Comparison of ENCODE assay signal across 1 cellular context in the genomic region with DNA sequence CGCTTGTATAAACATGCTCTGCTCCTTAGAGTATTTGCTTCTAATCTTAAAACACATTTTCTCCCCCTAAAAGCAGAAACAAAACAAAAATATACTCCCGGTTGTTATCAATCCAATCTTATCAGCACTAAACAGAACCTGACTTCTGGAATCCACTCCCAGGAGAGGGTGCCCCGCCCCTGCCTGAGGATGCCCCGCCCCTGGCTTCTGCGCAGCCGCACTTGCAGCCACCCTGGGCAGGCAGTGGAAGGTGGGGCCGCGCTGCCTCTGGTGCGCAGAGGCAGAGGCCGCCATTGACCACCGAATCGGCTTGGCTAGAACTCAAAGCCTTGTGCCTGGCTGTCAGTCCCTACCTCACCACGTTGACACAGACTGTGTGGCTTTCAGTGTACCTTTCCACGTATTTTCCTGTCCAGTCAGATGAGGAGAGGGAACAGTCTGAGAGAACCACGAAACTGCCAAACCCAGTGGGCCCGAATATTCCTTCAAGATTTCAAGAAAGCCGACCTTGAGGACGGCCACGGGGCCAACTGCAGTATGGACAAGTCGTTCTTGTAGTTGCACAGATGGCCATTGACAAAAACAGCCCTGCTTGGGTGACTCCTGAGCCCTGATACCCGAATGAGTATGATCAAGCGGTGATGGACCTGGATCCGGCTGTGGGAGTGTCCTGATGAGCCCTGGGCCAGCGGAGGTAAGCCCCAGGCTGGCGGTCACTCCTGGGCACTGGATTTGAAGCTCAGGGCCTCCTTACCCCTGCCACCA.
TF ChIP-seq lines count a peak whose summit lies in the region.

No MANE protein-coding gene starts in this region.

TF ChIP-seq in K562, 482 proteins besides CTCF, POLR2A, EP300 and RAD21 (continued from another document and continues in another):
- TF ChIP-seq TCFL5 (CRISPR knock-in tag; conservative IDR thresholded peaks at IDR 0.05): no peak
- TF ChIP-seq FOXJ2 (tag; IDR thresholded peaks at IDR 0.05): peak; percentile 85
- TF ChIP-seq HMGN3 (IDR thresholded peaks at IDR 0.05; ENCODE audit: borderline replicate concordance, extremely low read depth, insufficient read length, low read depth, low read length): peak; percentile 94
- peak; percentile 27 for TF ChIP-seq CHD1 (IDR thresholded peaks at IDR 0.05; ENCODE audit: low read length)
- TF ChIP-seq BRD4 (IDR thresholded peaks at IDR 0.05): peak; percentile 74; the same call in 1 of the 2 replicates
- TF ChIP-seq ADNP (tag; IDR thresholded peaks at IDR 0.05): no peak
- TF ChIP-seq, protein P1, sequence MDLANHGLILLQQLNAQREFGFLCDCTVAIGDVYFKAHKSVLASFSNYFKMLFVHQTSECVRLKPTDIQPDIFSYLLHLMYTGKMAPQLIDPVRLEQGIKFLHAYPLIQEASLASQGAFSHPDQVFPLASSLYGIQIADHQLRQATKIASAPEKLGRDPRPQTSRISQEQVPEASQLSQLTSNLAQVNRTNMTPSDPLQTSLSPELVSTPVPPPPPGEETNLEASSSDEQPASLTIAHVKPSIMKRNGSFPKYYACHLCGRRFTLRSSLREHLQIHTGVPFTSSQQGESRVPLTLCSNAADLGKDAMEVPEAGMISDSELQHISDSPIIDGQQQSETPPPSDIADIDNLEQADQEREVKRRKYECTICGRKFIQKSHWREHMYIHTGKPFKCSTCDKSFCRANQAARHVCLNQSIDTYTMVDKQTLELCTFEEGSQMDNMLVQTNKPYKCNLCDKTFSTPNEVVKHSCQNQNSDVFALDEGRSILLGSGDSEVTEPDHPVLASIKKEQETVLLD (IDR thresholded peaks at IDR 0.05): peak; percentile 72
- TF ChIP-seq MEIS2 (IDR thresholded peaks at IDR 0.05; ENCODE audit: partially characterized antibody): peak; percentile 53
- TF ChIP-seq ATF7 (IDR thresholded peaks at IDR 0.05): 0 out of 2 replicates have a peak, but pooled peaks have one; percentile 52
- TF ChIP-seq, protein P2, sequence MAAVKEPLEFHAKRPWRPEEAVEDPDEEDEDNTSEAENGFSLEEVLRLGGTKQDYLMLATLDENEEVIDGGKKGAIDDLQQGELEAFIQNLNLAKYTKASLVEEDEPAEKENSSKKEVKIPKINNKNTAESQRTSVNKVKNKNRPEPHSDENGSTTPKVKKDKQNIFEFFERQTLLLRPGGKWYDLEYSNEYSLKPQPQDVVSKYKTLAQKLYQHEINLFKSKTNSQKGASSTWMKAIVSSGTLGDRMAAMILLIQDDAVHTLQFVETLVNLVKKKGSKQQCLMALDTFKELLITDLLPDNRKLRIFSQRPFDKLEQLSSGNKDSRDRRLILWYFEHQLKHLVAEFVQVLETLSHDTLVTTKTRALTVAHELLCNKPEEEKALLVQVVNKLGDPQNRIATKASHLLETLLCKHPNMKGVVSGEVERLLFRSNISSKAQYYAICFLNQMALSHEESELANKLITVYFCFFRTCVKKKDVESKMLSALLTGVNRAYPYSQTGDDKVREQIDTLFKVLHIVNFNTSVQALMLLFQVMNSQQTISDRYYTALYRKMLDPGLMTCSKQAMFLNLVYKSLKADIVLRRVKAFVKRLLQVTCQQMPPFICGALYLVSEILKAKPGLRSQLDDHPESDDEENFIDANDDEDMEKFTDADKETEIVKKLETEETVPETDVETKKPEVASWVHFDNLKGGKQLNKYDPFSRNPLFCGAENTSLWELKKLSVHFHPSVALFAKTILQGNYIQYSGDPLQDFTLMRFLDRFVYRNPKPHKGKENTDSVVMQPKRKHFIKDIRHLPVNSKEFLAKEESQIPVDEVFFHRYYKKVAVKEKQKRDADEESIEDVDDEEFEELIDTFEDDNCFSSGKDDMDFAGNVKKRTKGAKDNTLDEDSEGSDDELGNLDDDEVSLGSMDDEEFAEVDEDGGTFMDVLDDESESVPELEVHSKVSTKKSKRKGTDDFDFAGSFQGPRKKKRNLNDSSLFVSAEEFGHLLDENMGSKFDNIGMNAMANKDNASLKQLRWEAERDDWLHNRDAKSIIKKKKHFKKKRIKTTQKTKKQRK (IDR thresholded peaks at IDR 0.05; ENCODE audit: borderline replicate concordance, low read depth, low read length): no peak
- peak; percentile 78 for TF ChIP-seq FOXM1 (IDR thresholded peaks at IDR 0.05; ENCODE audit: low read depth)
- no peak for TF ChIP-seq FOXM1 (CRISPR knock-in tag; IDR thresholded peaks at IDR 0.05; ENCODE audit: low read depth)
- no peak for TF ChIP-seq HNRNPK (IDR thresholded peaks at IDR 0.05; ENCODE audit: low read depth, low read length, poor library complexity, severe bottlenecking)
- TF ChIP-seq, protein P3, sequence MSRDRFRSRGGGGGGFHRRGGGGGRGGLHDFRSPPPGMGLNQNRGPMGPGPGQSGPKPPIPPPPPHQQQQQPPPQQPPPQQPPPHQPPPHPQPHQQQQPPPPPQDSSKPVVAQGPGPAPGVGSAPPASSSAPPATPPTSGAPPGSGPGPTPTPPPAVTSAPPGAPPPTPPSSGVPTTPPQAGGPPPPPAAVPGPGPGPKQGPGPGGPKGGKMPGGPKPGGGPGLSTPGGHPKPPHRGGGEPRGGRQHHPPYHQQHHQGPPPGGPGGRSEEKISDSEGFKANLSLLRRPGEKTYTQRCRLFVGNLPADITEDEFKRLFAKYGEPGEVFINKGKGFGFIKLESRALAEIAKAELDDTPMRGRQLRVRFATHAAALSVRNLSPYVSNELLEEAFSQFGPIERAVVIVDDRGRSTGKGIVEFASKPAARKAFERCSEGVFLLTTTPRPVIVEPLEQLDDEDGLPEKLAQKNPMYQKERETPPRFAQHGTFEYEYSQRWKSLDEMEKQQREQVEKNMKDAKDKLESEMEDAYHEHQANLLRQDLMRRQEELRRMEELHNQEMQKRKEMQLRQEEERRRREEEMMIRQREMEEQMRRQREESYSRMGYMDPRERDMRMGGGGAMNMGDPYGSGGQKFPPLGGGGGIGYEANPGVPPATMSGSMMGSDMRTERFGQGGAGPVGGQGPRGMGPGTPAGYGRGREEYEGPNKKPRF (IDR thresholded peaks at IDR 0.05; ENCODE audit: low read depth, low read length): no peak
- no peak for TF ChIP-seq DACH1 (IDR thresholded peaks at IDR 0.05; ENCODE audit: partially characterized antibody)
- no peak for TF ChIP-seq CCAR2 (IDR thresholded peaks at IDR 0.05; ENCODE audit: low read depth, low read length)
- TF ChIP-seq RBFOX2 (IDR thresholded peaks at IDR 0.05; ENCODE audit: low read depth, low read length): peak; percentile 92
- TF ChIP-seq, protein P4, sequence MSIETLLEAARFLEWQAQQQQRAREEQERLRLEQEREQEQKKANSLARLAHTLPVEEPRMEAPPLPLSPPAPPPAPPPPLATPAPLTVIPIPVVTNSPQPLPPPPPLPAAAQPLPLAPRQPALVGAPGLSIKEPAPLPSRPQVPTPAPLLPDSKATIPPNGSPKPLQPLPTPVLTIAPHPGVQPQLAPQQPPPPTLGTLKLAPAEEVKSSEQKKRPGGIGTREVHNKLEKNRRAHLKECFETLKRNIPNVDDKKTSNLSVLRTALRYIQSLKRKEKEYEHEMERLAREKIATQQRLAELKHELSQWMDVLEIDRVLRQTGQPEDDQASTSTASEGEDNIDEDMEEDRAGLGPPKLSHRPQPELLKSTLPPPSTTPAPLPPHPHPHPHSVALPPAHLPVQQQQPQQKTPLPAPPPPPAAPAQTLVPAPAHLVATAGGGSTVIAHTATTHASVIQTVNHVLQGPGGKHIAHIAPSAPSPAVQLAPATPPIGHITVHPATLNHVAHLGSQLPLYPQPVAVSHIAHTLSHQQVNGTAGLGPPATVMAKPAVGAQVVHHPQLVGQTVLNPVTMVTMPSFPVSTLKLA (conservative IDR thresholded peaks at IDR 0.05): peak; percentile 51 to 76; a peak in 3 of 4 replicates
- TF ChIP-seq, protein P5, sequence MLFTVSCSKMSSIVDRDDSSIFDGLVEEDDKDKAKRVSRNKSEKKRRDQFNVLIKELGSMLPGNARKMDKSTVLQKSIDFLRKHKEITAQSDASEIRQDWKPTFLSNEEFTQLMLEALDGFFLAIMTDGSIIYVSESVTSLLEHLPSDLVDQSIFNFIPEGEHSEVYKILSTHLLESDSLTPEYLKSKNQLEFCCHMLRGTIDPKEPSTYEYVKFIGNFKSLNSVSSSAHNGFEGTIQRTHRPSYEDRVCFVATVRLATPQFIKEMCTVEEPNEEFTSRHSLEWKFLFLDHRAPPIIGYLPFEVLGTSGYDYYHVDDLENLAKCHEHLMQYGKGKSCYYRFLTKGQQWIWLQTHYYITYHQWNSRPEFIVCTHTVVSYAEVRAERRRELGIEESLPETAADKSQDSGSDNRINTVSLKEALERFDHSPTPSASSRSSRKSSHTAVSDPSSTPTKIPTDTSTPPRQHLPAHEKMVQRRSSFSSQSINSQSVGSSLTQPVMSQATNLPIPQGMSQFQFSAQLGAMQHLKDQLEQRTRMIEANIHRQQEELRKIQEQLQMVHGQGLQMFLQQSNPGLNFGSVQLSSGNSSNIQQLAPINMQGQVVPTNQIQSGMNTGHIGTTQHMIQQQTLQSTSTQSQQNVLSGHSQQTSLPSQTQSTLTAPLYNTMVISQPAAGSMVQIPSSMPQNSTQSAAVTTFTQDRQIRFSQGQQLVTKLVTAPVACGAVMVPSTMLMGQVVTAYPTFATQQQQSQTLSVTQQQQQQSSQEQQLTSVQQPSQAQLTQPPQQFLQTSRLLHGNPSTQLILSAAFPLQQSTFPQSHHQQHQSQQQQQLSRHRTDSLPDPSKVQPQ (CRISPR knock-in tag; IDR thresholded peaks at IDR 0.05; ENCODE audit: borderline replicate concordance): no peak
- TF ChIP-seq ATF1 (CRISPR knock-in tag; IDR thresholded peaks at IDR 0.05): no peak
- TF ChIP-seq ATF1 (tag; IDR thresholded peaks at IDR 0.05): peak; percentile 47
- TF ChIP-seq MYC (IDR thresholded peaks at IDR 0.05; ENCODE audit: low read depth, low read length): peak; percentile 76
- no peak for TF ChIP-seq MYC (CRISPR knock-in tag; IDR thresholded peaks at IDR 0.05; ENCODE audit: borderline replicate concordance, low read depth)
- TF ChIP-seq ERF (CRISPR knock-in tag; IDR thresholded peaks at IDR 0.05): peak; percentile 43; the same call in 1 of the 2 replicates
- TF ChIP-seq, protein P6, sequence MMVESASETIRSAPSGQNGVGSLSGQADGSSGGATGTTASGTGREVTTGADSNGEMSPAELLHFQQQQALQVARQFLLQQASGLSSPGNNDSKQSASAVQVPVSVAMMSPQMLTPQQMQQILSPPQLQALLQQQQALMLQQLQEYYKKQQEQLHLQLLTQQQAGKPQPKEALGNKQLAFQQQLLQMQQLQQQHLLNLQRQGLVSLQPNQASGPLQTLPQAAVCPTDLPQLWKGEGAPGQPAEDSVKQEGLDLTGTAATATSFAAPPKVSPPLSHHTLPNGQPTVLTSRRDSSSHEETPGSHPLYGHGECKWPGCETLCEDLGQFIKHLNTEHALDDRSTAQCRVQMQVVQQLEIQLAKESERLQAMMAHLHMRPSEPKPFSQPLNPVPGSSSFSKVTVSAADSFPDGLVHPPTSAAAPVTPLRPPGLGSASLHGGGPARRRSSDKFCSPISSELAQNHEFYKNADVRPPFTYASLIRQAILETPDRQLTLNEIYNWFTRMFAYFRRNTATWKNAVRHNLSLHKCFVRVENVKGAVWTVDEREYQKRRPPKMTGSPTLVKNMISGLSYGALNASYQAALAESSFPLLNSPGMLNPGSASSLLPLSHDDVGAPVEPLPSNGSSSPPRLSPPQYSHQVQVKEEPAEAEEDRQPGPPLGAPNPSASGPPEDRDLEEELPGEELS (CRISPR knock-in tag; IDR thresholded peaks at IDR 0.05; ENCODE audit: borderline replicate concordance): 0 out of 2 replicates have a peak, but pooled peaks have one; percentile 55
- TF ChIP-seq, protein P7, sequence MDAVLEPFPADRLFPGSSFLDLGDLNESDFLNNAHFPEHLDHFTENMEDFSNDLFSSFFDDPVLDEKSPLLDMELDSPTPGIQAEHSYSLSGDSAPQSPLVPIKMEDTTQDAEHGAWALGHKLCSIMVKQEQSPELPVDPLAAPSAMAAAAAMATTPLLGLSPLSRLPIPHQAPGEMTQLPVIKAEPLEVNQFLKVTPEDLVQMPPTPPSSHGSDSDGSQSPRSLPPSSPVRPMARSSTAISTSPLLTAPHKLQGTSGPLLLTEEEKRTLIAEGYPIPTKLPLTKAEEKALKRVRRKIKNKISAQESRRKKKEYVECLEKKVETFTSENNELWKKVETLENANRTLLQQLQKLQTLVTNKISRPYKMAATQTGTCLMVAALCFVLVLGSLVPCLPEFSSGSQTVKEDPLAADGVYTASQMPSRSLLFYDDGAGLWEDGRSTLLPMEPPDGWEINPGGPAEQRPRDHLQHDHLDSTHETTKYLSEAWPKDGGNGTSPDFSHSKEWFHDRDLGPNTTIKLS (IDR thresholded peaks at IDR 0.05; ENCODE audit: borderline replicate concordance, low read depth): peak; percentile 51; the same call in 1 of the 2 replicates
- TF ChIP-seq, protein P8, sequence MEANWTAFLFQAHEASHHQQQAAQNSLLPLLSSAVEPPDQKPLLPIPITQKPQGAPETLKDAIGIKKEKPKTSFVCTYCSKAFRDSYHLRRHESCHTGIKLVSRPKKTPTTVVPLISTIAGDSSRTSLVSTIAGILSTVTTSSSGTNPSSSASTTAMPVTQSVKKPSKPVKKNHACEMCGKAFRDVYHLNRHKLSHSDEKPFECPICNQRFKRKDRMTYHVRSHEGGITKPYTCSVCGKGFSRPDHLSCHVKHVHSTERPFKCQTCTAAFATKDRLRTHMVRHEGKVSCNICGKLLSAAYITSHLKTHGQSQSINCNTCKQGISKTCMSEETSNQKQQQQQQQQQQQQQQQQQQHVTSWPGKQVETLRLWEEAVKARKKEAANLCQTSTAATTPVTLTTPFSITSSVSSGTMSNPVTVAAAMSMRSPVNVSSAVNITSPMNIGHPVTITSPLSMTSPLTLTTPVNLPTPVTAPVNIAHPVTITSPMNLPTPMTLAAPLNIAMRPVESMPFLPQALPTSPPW (CRISPR knock-in tag; IDR thresholded peaks at IDR 0.05): peak; percentile 86
- TF ChIP-seq, protein P9, sequence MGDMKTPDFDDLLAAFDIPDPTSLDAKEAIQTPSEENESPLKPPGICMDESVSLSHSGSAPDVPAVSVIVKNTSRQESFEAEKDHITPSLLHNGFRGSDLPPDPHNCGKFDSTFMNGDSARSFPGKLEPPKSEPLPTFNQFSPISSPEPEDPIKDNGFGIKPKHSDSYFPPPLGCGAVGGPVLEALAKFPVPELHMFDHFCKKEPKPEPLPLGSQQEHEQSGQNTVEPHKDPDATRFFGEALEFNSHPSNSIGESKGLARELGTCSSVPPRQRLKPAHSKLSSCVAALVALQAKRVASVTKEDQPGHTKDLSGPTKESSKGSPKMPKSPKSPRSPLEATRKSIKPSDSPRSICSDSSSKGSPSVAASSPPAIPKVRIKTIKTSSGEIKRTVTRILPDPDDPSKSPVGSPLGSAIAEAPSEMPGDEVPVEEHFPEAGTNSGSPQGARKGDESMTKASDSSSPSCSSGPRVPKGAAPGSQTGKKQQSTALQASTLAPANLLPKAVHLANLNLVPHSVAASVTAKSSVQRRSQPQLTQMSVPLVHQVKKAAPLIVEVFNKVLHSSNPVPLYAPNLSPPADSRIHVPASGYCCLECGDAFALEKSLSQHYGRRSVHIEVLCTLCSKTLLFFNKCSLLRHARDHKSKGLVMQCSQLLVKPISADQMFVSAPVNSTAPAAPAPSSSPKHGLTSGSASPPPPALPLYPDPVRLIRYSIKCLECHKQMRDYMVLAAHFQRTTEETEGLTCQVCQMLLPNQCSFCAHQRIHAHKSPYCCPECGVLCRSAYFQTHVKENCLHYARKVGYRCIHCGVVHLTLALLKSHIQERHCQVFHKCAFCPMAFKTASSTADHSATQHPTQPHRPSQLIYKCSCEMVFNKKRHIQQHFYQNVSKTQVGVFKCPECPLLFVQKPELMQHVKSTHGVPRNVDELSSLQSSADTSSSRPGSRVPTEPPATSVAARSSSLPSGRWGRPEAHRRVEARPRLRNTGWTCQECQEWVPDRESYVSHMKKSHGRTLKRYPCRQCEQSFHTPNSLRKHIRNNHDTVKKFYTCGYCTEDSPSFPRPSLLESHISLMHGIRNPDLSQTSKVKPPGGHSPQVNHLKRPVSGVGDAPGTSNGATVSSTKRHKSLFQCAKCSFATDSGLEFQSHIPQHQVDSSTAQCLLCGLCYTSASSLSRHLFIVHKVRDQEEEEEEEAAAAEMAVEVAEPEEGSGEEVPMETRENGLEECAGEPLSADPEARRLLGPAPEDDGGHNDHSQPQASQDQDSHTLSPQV (IDR thresholded peaks at IDR 0.05): peak; percentile 53
